Comparison of ENCODE assay signal across 17 cellular contexts in the genomic region with DNA sequence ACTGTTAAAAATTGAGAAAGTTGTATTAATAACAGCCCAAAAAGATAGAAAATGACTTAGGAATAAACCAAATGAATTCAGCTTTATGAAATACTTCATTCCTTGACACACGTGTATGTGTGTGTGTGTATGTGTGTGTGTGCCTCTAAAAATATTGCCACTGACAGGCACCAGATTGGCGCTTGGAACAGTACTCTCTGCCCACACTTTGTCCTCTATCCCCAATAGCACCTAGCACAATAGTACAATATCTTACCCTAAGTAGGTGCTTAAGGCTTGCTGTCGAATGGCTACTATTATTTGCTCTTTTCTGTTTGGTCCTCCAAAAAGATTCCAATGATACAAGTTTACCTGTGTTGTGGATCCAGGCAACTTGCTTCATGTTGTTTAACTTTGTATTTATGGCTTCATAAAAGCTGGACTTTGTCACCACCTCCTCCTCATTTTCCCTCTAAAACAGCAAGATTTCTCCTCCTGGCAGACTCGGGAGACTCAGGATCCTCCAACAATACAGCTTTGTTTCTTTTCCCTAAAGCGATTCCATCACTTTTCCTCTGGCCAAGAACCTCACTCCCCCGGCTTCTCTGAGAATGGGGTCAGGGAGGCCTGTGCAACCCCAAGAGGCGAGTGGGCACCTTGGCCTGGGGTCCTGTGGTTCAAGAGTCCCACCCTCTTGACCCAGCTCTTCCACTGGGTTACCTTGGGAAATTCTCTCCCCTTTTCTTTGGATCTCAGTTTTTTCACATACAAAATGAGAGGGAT. TPM values are rescaled to one million over a fixed set of nuclear protein-coding genes. Genes with fewer than 3 reads are reported as not detected.
DNase-seq lines count a peak whose midpoint lies in the region; ATAC-seq and TF ChIP-seq lines count a peak whose summit lies in the region.
"Had no signal": no experiment of that assay in that cellular context is flagged by ENCODE, and none has a peak within 500 bp of the region (broad histone marks: within the 10 kb centered on the region; RNA-seq: fewer than 3 reads in every experiment).

No MANE protein-coding gene starts in this region.

- H4K20me1 ChIP-seq in hepatocyte (ENCODE audit: insufficient read depth, poor library complexity, severe bottlenecking): no peaks in the 10 kb centered on the region

- no peak for TF ChIP-seq CTCF in hepatocyte (IDR thresholded peaks at IDR 0.05; ENCODE audit: poor library complexity)
- no peak for TF ChIP-seq CTCF in ovary (IDR thresholded peaks at IDR 0.05)
- TF ChIP-seq CTCF in vagina (IDR thresholded peaks at IDR 0.05): no peak

- TF ChIP-seq EP300 in ovary (IDR thresholded peaks at IDR 0.05): no peak

- peak overlapping the region; percentile 95 for H3K27ac ChIP-seq in hepatocyte
- H3K27ac ChIP-seq in ovary: peak overlapping the region; percentile 58 to 66
- peak overlapping the region; percentile 71 for H3K27ac ChIP-seq in vagina
- H3K27ac ChIP-seq: A549 had no signal

- TF ChIP-seq POLR2A in ovary (IDR thresholded peaks at IDR 0.05) (no peak), vagina (IDR thresholded peaks at IDR 0.05) (no peak)

- H3K4me1 ChIP-seq in hepatocyte (ENCODE audit: insufficient read depth) (peaks cover 33% of the 10 kb centered on the region), ovary (ENCODE audit: insufficient read depth) (peaks cover 27% of the 10 kb centered on the region), vagina (peaks cover 31% of the 10 kb centered on the region)

- DNase-seq in Right ventricle myocardium inferior (ENCODE audit: missing footprints) (no peak), cardiac septum (ENCODE audit: low spot score) (no peak), hepatocyte (ENCODE audit: low spot score) (peak; percentile 46), ovary (peak in 1 of 5 donors; percentile 48), vagina (ENCODE audit: extremely low spot score in 2 of 2) (no peak), globus pallidus (ENCODE audit: low spot score) (no peak)
- no peak for DNase-seq in activated effector memory CD4-positive, alpha-beta T cell treated with anti-CD3 and anti-CD28 coated beads, Interleukin-2, amount 50 U/mL, for 16 hours
- DNase-seq: activated CD4-positive, alpha-beta memory T cell treated with anti-CD3 and anti-CD28 coated beads, Interleukin-2, amount 10 ng/mL, durations not matched to agents 7 days and 5 days; CD4-positive, alpha-beta memory T cell; DND-41; KBM-7; NCI-H774; stimulated activated naive B cell treated with anti-CD40 and anti-IgM and Interleukin-4, amounts not matched to agents 10 μg/mL and 1 μg/mL and 100 μg/mL, for 72 hours had no signal

- H3K79me2 ChIP-seq in hepatocyte: no peaks in the 10 kb centered on the region

- 60% methylated on average over 7 of the region's 7 CpGs for WGBS in hepatocyte (ENCODE audit: low lambda C conversion rate, missing lambda C conversion rate)
- WGBS in ovary, 3 donors: 32 to 41% (median 38%) methylated on average over 7 of the region's 7 CpGs

- intact Hi-C loops in Right ventricle myocardium inferior (cut with DNase I): loop anchor here (2.0 kb wide), 1 partner anchor 41 kb away; no protein-coding TSS in a partner anchor
- intact Hi-C loops in cardiac septum (cut with DNase I): no loop called here
- intact Hi-C loops in ovary (cut with DNase I): no loop called here
- intact Hi-C loops in vagina (cut with DNase I): no loop called here

- H3K4me3 ChIP-seq in hepatocyte (no peak overlapping the region), ovary (no peak overlapping the region), vagina (no peak overlapping the region)
- H3K4me3 ChIP-seq: A549, adrenal gland had no signal

- H3K27me3 ChIP-seq in hepatocyte (no peaks in the 10 kb centered on the region), ovary (no peaks in the 10 kb centered on the region), vagina (no peaks in the 10 kb centered on the region)
- H3K27me3 ChIP-seq: adrenal gland had no signal

- H3K9me2 ChIP-seq in hepatocyte (replicated peaks; ENCODE audit: insufficient read depth): no peaks in the 10 kb centered on the region

- H3K36me3 ChIP-seq in hepatocyte (replicated peaks; ENCODE audit: insufficient read depth, low read depth) (no peaks in the 10 kb centered on the region), ovary (no peaks in the 10 kb centered on the region), vagina (no peaks in the 10 kb centered on the region)
- H3K36me3 ChIP-seq: adrenal gland had no signal

- H3K9me3 ChIP-seq in hepatocyte (ENCODE audit: low read depth) (no peaks in the 10 kb centered on the region), ovary (no peaks in the 10 kb centered on the region), vagina (no peaks in the 10 kb centered on the region)
- H3K9me3 ChIP-seq: A549, adrenal gland had no signal

- ATAC-seq in Right ventricle myocardium inferior: peak; percentile 44
- ATAC-seq in GM21737 (IDR thresholded peaks at IDR 0.05; ENCODE audit: unreplicated experiment): no peak
- ATAC-seq: A549; Panc1; stimulated activated naive B cell treated with anti-CD40 and anti-IgM and Interleukin-4, amounts not matched to agents 10 μg/mL and 1 μg/mL and 100 μg/mL, for 72 hours had no signal

- peak overlapping the region; percentile 59 for H3K4me2 ChIP-seq in hepatocyte
- H3K4me2 ChIP-seq: A549 had no signal

- H2AFZ ChIP-seq in hepatocyte: no peak overlapping the region

RNA-seq across cellular contexts. Expression of a gene that starts 43.3 kb away (rescaled TPM):
- total RNA-seq in Right ventricle myocardium inferior: 30.9 TPM
- 39.9 TPM for total RNA-seq in cardiac septum
- 13.6 and 15.4 TPM in 2 replicates for total RNA-seq in hepatocyte
- polyA plus RNA-seq in hepatocyte: 9.8 and 10.1 TPM in 2 replicates
- 10 to 100 TPM; 10.7 to 26.5 (median 22.8) TPM for total RNA-seq in ovary
- 1 to 10 TPM; 3.2 to 7.4 TPM for polyA plus RNA-seq in ovary
- 19.6 TPM for total RNA-seq in vagina
